In the genomic region with DNA sequence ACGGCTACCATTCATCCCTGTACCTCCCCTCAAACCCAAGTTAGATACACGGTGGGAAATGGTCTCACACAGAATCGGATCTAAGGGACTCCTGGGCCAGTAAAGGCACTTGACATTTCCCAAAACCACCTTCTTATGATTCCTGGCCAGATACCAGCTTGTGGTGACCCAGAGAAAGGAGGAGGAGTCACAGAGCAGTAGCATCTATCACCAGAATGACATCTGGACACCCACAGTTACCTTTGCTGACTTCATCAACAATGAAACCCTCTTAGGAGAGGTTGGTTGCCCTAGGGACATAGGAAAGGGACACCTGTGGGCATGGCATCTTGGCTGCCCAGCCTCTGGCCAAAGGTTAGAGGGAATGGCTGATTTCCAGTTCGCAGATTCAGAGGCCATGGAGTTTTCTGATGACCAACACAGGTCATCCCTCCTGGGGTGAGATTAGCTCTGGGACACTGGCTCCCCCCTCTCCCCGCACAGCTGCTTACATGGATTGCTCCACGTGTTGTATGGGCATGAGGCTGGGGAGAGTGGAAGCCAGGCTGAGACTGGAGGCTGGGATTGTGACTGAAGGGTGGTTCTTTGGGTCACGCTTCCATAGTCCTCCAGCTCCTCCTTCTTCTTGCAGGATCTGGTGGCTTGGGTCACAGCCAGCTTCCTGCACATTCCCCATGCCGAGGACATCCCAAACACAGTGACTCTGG, we compare ENCODE assay signal across 22 cellular contexts. TPM values are rescaled to one million over a fixed set of nuclear protein-coding genes. Genes with fewer than 3 reads are reported as not detected.
A peak's percentile ranks its signal among the peaks of the same experiment; 100 is the strongest.
DNase-seq lines count a peak whose midpoint lies in the region; ATAC-seq and TF ChIP-seq lines count a peak whose summit lies in the region.
"Had no signal": no experiment of that assay in that cellular context is flagged by ENCODE, and none has a peak within 500 bp of the region (broad histone marks: within the 10 kb centered on the region; RNA-seq: fewer than 3 reads in every experiment).

No MANE protein-coding gene starts in this region.

- H3K27me3 ChIP-seq in rectal smooth muscle tissue (ENCODE audit: control insufficient read depth, insufficient read depth, low read length): no peaks in the 10 kb centered on the region
- H3K27me3 ChIP-seq: colonic mucosa had no signal

- H3K36me3 ChIP-seq in rectal smooth muscle tissue (ENCODE audit: control insufficient read depth, insufficient read depth, low read length): peaks cover 7% of the 10 kb centered on the region

- ATAC-seq in GM18519 (IDR thresholded peaks at IDR 0.05; ENCODE audit: low FRiP score, unreplicated experiment): no peak
- no peak for ATAC-seq in stimulated activated naive B cell treated with anti-CD40 and anti-IgM and Interleukin-4, amounts not matched to agents 10 μg/mL and 1 μg/mL and 100 μg/mL, for 72 hours (replicated peaks)
- ATAC-seq: gastrocnemius medialis; naive thymus-derived CD8-positive, alpha-beta T cell; Panc1 had no signal

- H3K4me3 ChIP-seq in rectal smooth muscle tissue (ENCODE audit: low read length): peak overlapping the region; percentile 47
- H3K4me3 ChIP-seq: colonic mucosa, gastrocnemius medialis had no signal

- DNase-seq in AG08395 (ENCODE audit: low spot score) (peak; percentile 51), glomerular visceral epithelial cell (ENCODE audit: extremely low spot score) (peak; percentile 57), AML-193 (lab: John Stamatoyannopoulos, UW) (no peak), progenitor cell of endocrine pancreas (ENCODE audit: low spot score, unreplicated experiment) (no peak)
- no peak for DNase-seq in stimulated activated naive B cell treated with anti-CD40 and anti-IgM and Interleukin-4, amounts not matched to agents 10 μg/mL and 1 μg/mL and 100 μg/mL, for 72 hours
- DNase-seq: activated T-cell treated with anti-CD3 and anti-CD28 coated beads for 4 hours; colonic mucosa; gastrocnemius medialis; KG1; mammary epithelial cell; naive thymus-derived CD8-positive, alpha-beta T cell; NCI-H1105 treated with DMSO at 0.1 percent for 48 hours; NCI-H82; stimulated activated CD4-positive, alpha-beta T cell treated with anti-CD3 and anti-CD28 coated beads, Interleukin-15, amount 100 ng/mL, for 24 hours; stimulated activated naive CD4-positive, alpha-beta T cell treated with Interleukin-2 at 50 U/mL for 16 hours had no signal

- TF ChIP-seq CTCF in progenitor cell of endocrine pancreas (IDR thresholded peaks at IDR 0.05; ENCODE audit: unreplicated experiment): no peak

- peaks cover 4% of the 10 kb centered on the region for H3K27me3 Mint-ChIP-seq in progenitor cell of endocrine pancreas
- no peaks in the 10 kb centered on the region for H3K27me3 Mint-ChIP-seq in stimulated activated naive B cell treated with anti-CD40 and anti-IgM and Interleukin-4, amounts not matched to agents 10 μg/mL and 1 μg/mL and 100 μg/mL, for 72 hours
- H3K27me3 Mint-ChIP-seq: activated naive CD4-positive, alpha-beta T cell treated with anti-CD3 and anti-CD28 coated beads, Interleukin-2, amount 50 U/mL, for 24 hours had no signal

- H3K4me1 ChIP-seq in rectal smooth muscle tissue (ENCODE audit: control insufficient read depth, insufficient read depth, low read length): peaks cover 11% of the 10 kb centered on the region
- H3K4me1 ChIP-seq: colonic mucosa had no signal

- H3K36me3 Mint-ChIP-seq in progenitor cell of endocrine pancreas (ENCODE audit: insufficient read depth): no peaks in the 10 kb centered on the region
- H3K36me3 Mint-ChIP-seq in stimulated activated naive B cell treated with anti-CD40 and anti-IgM and Interleukin-4, amounts not matched to agents 10 μg/mL and 1 μg/mL and 100 μg/mL, for 72 hours: peaks cover 20 to 36% of the 10 kb centered on the region in 2 donors
- H3K36me3 Mint-ChIP-seq: activated naive CD4-positive, alpha-beta T cell treated with anti-CD3 and anti-CD28 coated beads, Interleukin-2, amount 50 U/mL, for 24 hours had no signal

- no peak overlapping the region for H3K27ac Mint-ChIP-seq in progenitor cell of endocrine pancreas
- no peak overlapping the region for H3K27ac Mint-ChIP-seq in stimulated activated naive B cell treated with anti-CD40 and anti-IgM and Interleukin-4, amounts not matched to agents 10 μg/mL and 1 μg/mL and 100 μg/mL, for 72 hours
- H3K27ac Mint-ChIP-seq: activated naive CD4-positive, alpha-beta T cell treated with anti-CD3 and anti-CD28 coated beads, Interleukin-2, amount 50 U/mL, for 24 hours had no signal

- no peak overlapping the region for H3K4me3 Mint-ChIP-seq in progenitor cell of endocrine pancreas (ENCODE audit: low read depth)
- H3K4me3 Mint-ChIP-seq in stimulated activated naive B cell treated with anti-CD40 and anti-IgM and Interleukin-4, amounts not matched to agents 10 μg/mL and 1 μg/mL and 100 μg/mL, for 72 hours: no peak overlapping the region
- H3K4me3 Mint-ChIP-seq: activated naive CD4-positive, alpha-beta T cell treated with anti-CD3 and anti-CD28 coated beads, Interleukin-2, amount 50 U/mL, for 24 hours; naive thymus-derived CD8-positive, alpha-beta T cell had no signal

- H3K4me1 Mint-ChIP-seq in progenitor cell of endocrine pancreas (ENCODE audit: low read depth): no peaks in the 10 kb centered on the region
- peaks cover 21% of the 10 kb centered on the region in 2 donors for H3K4me1 Mint-ChIP-seq in stimulated activated naive B cell treated with anti-CD40 and anti-IgM and Interleukin-4, amounts not matched to agents 10 μg/mL and 1 μg/mL and 100 μg/mL, for 72 hours

- peak overlapping the region; percentile 51 for H3K27ac ChIP-seq in rectal smooth muscle tissue (ENCODE audit: low read depth, low read length)
- H3K27ac ChIP-seq: colonic mucosa, epithelial cell of prostate had no signal

- no peak overlapping the region for H3K9ac ChIP-seq in rectal smooth muscle tissue (ENCODE audit: low read length)

- no peaks in the 10 kb centered on the region for H3K9me3 Mint-ChIP-seq in progenitor cell of endocrine pancreas (ENCODE audit: low read depth)
- no peaks in the 10 kb centered on the region for H3K9me3 Mint-ChIP-seq in stimulated activated naive B cell treated with anti-CD40 and anti-IgM and Interleukin-4, amounts not matched to agents 10 μg/mL and 1 μg/mL and 100 μg/mL, for 72 hours
- H3K9me3 Mint-ChIP-seq: activated naive CD4-positive, alpha-beta T cell treated with anti-CD3 and anti-CD28 coated beads, Interleukin-2, amount 50 U/mL, for 24 hours; naive thymus-derived CD8-positive, alpha-beta T cell had no signal

- TF ChIP-seq RAD21 in Ishikawa (IDR thresholded peaks at IDR 0.05; ENCODE audit: low read depth): no peak

- TF ChIP-seq EP300 in Ishikawa (IDR thresholded peaks at IDR 0.05; ENCODE audit: borderline replicate concordance): no peak

TF ChIP-seq in Ishikawa, 13 proteins besides CTCF, POLR2A, EP300 and RAD21:
- TF ChIP-seq FOXM1 (IDR thresholded peaks at IDR 0.05; ENCODE audit: borderline replicate concordance, low read depth): no peak
- TF ChIP-seq, protein P1, sequence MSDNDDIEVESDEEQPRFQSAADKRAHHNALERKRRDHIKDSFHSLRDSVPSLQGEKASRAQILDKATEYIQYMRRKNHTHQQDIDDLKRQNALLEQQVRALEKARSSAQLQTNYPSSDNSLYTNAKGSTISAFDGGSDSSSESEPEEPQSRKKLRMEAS (IDR thresholded peaks at IDR 0.05): peak; percentile 58; the same call in 1 of the 2 replicates
- no peak for TF ChIP-seq TEAD4 (IDR thresholded peaks at IDR 0.05)
- 0 out of 2 replicates have a peak, but pooled peaks have one; percentile 14 for TF ChIP-seq NFIC (IDR thresholded peaks at IDR 0.05)
- TF ChIP-seq YY1 (IDR thresholded peaks at IDR 0.05; ENCODE audit: low read depth): no peak

RNA-seq across cellular contexts. Expression of a gene that starts 1.4 kb away (rescaled TPM):
- 1.2 and 2.6 TPM in 2 replicates for total RNA-seq in progenitor cell of endocrine pancreas

RNA-seq across cellular contexts. Expression of a gene that starts 5.2 kb away (rescaled TPM):
- 4.1 and 4.3 TPM in 2 replicates for total RNA-seq in progenitor cell of endocrine pancreas
- total RNA-seq: G401 had no signal

RNA-seq across cellular contexts. Expression of a gene that starts 16.4 kb away (rescaled TPM):
- 121 and 129 TPM in 2 replicates for total RNA-seq in progenitor cell of endocrine pancreas

RNA-seq across cellular contexts. Expression of a gene that starts 25.5 kb away (rescaled TPM):
- total RNA-seq in progenitor cell of endocrine pancreas: 63.4 and 67.1 TPM in 2 replicates

RNA-seq across cellular contexts. Expression of a gene that starts 50.9 kb away (rescaled TPM):
- not detected in 2 replicates for total RNA-seq in progenitor cell of endocrine pancreas
- total RNA-seq: G401; gastrocnemius medialis; naive thymus-derived CD8-positive, alpha-beta T cell had no signal

Comparison
In these comparisons a context has a peak if more than half of its experiments do, and no peak if none do; other contexts are left out.
1. DNase-seq: peak in AG08395 (single experiment) and glomerular visceral epithelial cell (single experiment); none in AML-193 (0 of 2), progenitor cell of endocrine pancreas (single experiment) and stimulated activated naive B cell treated with anti-CD40 and anti-IgM and Interleukin-4, amounts not matched to agents 10 μg/mL and 1 μg/mL and 100 μg/mL, for 72 hours (single experiment).